9 cellular contexts compared by ENCODE assay signal in the genomic region with DNA sequence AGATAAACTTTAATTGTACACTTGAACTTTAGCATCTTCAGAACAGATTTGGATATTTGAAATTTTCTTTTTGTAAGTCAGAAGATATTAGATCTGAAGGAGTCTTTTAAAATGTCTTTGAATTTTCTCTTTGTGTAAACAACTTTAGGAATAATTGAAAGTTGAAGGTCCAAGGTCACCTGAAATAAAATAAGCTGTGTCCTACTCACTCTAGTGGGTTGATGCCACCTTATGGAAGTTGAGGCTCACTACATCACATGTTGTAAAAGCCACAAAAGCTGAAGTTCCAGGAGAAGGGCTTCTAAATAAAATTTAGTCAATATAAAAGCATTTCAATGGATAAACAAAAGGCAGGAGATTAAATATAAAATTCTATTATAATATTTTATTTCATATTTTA.
A peak's percentile ranks its signal among the peaks of the same experiment; 100 is the strongest.
DNase-seq lines count a peak whose midpoint lies in the region; ATAC-seq and TF ChIP-seq lines count a peak whose summit lies in the region.
"Had no signal": no experiment of that assay in that cellular context is flagged by ENCODE, and none has a peak within 500 bp of the region (broad histone marks: within the 10 kb centered on the region; RNA-seq: fewer than 3 reads in every experiment).

No MANE protein-coding gene starts in this region.

- H3K9me3 ChIP-seq in DOHH2 (ENCODE audit: control insufficient read depth, insufficient read depth, low read length) (no peaks in the 10 kb centered on the region), lower lobe of right lung (no peaks in the 10 kb centered on the region)
- no peaks in the 10 kb centered on the region for H3K9me3 ChIP-seq in CD4-positive, alpha-beta memory T cell (ENCODE audit: control insufficient read depth in 1 of 2, low read length in 2 of 2)

- H3K4me3 ChIP-seq in DOHH2 (ENCODE audit: low read length) (no peak overlapping the region), lower lobe of right lung (no peak overlapping the region)
- H3K4me3 ChIP-seq in CD4-positive, alpha-beta memory T cell (ENCODE audit: low read length in 2 of 2), result no peak overlapping the region

- H3K27me3 ChIP-seq in DOHH2 (ENCODE audit: control insufficient read depth, low read length), result 0 out of 2 replicates have a peak, but pooled peaks cover 2% of the 10 kb centered on the region
- H3K27me3 ChIP-seq in lower lobe of right lung (ENCODE audit: low read depth), result no peaks in the 10 kb centered on the region
- no peaks in the 10 kb centered on the region for H3K27me3 ChIP-seq in CD4-positive, alpha-beta memory T cell (ENCODE audit: insufficient read depth, low read length)

- H3F3A ChIP-seq in DOHH2 (ENCODE audit: control insufficient read depth, insufficient read depth), result no peaks in the 10 kb centered on the region

- CTCF ChIA-PET in CD4-positive, alpha-beta memory T cell (lab: Charles Lee; ENCODE audit: partially characterized antibody), result no interaction called here

- H3K79me2 ChIP-seq in DOHH2 (ENCODE audit: control insufficient read depth, low read length), result no peaks in the 10 kb centered on the region

- no peaks in the 10 kb centered on the region for H3K9me2 ChIP-seq in DOHH2 (replicated peaks; ENCODE audit: control insufficient read depth, low read length)

- POLR2A ChIA-PET in CD4-positive, alpha-beta memory T cell (lab: Charles Lee; ENCODE audit: partially characterized antibody), result no interaction called here

- no peak overlapping the region for H3K4me3 Mint-ChIP-seq in activated T-cell treated with anti-CD3 and anti-CD28 coated beads, Interleukin-2, amount 50 U/mL, for 24 hours
- H3K4me3 Mint-ChIP-seq in CD4-positive, alpha-beta memory T cell, result no peak overlapping the region
- H3K4me3 Mint-ChIP-seq: naive B cell had no signal

- H3K4me1 Mint-ChIP-seq in activated T-cell treated with anti-CD3 and anti-CD28 coated beads, Interleukin-2, amount 50 U/mL, for 24 hours (ENCODE audit: low read depth), result no peaks in the 10 kb centered on the region
- H3K4me1 Mint-ChIP-seq in CD4-positive, alpha-beta memory T cell, result no peaks in the 10 kb centered on the region
- H3K4me1 Mint-ChIP-seq: naive B cell had no signal

- no peaks in the 10 kb centered on the region for H3K36me3 Mint-ChIP-seq in activated T-cell treated with anti-CD3 and anti-CD28 coated beads, Interleukin-2, amount 50 U/mL, for 24 hours (ENCODE audit: low read depth)
- no peaks in the 10 kb centered on the region for H3K36me3 Mint-ChIP-seq in CD4-positive, alpha-beta memory T cell
- H3K36me3 Mint-ChIP-seq: naive B cell had no signal

- H3K36me3 ChIP-seq in DOHH2 (ENCODE audit: control insufficient read depth, low read length) (no peaks in the 10 kb centered on the region), lower lobe of right lung (no peaks in the 10 kb centered on the region)
- H3K36me3 ChIP-seq in CD4-positive, alpha-beta memory T cell (ENCODE audit: insufficient read depth, low read length), result no peaks in the 10 kb centered on the region

- no peaks in the 10 kb centered on the region for H3K9me3 Mint-ChIP-seq in activated T-cell treated with anti-CD3 and anti-CD28 coated beads, Interleukin-2, amount 50 U/mL, for 24 hours
- no peaks in the 10 kb centered on the region for H3K9me3 Mint-ChIP-seq in CD4-positive, alpha-beta memory T cell

- no peak overlapping the region for H3K4me2 ChIP-seq in DOHH2 (ENCODE audit: low read length)

- no peaks in the 10 kb centered on the region for H3K4me1 ChIP-seq in DOHH2 (ENCODE audit: control insufficient read depth, low read length)
- H3K4me1 ChIP-seq in lower lobe of right lung, result no peaks in the 10 kb centered on the region
- H3K4me1 ChIP-seq in CD4-positive, alpha-beta memory T cell (ENCODE audit: insufficient read depth, low read length), result no peaks in the 10 kb centered on the region

- H3K27me3 Mint-ChIP-seq in activated T-cell treated with anti-CD3 and anti-CD28 coated beads, Interleukin-2, amount 50 U/mL, for 24 hours, result peaks cover 12% of the 10 kb centered on the region
- H3K27me3 Mint-ChIP-seq in CD4-positive, alpha-beta memory T cell, result peaks cover 2 to 5% of the 10 kb centered on the region in 2 donors

- H4K20me1 ChIP-seq in DOHH2 (ENCODE audit: control insufficient read depth, insufficient read depth, low read depth, low read length), result no peaks in the 10 kb centered on the region

- H3K27ac Mint-ChIP-seq in activated T-cell treated with anti-CD3 and anti-CD28 coated beads, Interleukin-2, amount 50 U/mL, for 24 hours, result no peak overlapping the region
- no peak overlapping the region for H3K27ac Mint-ChIP-seq in CD4-positive, alpha-beta memory T cell
- H3K27ac Mint-ChIP-seq: naive B cell had no signal

- DNase-seq in HuH-7.5 (ENCODE audit: low spot score) (peak; percentile 18), lower lobe of right lung (no peak), DMS79 (lab: John Stamatoyannopoulos, UW) (no peak)
- DNase-seq in activated T-cell treated with anti-CD3 and anti-CD28 coated beads, Interleukin-2, amount 50 U/mL, for 24 hours, result no peak
- DNase-seq in CD4-positive, alpha-beta memory T cell, result no peak
- DNase-seq: naive B cell had no signal

- intact Hi-C loops in lower lobe of right lung (cut with DNase I), result no loop called here
- intact Hi-C loops in CD4-positive, alpha-beta memory T cell (cut with micrococcal nuclease), result no loop called here

- ATAC-seq in GM19452 (IDR thresholded peaks at IDR 0.05; ENCODE audit: unreplicated experiment) (peak; percentile 64), lower lobe of right lung (no peak)

- peak; percentile 46 for TF ChIP-seq CTCF in DOHH2 (IDR thresholded peaks at IDR 0.05; ENCODE audit: low read depth, low read length, poor library complexity, severe bottlenecking)
- TF ChIP-seq CTCF in VCaP (conservative IDR thresholded peaks at IDR 0.05), result peak; percentile 91
- peak; percentile 24 for TF ChIP-seq CTCF in lower lobe of right lung (IDR thresholded peaks at IDR 0.05)

- H3K27ac ChIP-seq in DOHH2 (ENCODE audit: low read depth, low read length) (no peak overlapping the region), VCaP (no peak overlapping the region), lower lobe of right lung (no peak overlapping the region)
- no peak overlapping the region for H3K27ac ChIP-seq in CD4-positive, alpha-beta memory T cell (ENCODE audit: low read depth, low read length)

Comparison
In these comparisons a context has a peak if more than half of its experiments do, and no peak if none do; other contexts are left out.
1. CTCF ChIP-seq: peak in every context shown above with its lines; median percentile 91 in VCaP; 46 in DOHH2; 24 in lower lobe of right lung.